ENCODE assay signal across 9 cellular contexts in genomic region chr16:19179890-19180490, GRCh38. TPM values are rescaled to one million over a fixed set of nuclear protein-coding genes. Genes with fewer than 3 reads are reported as not detected.
DNase-seq lines count a peak whose midpoint lies in the region; ATAC-seq and TF ChIP-seq lines count a peak whose summit lies in the region.
"Had no signal": no experiment of that assay in that cellular context is flagged by ENCODE, and none has a peak within 500 bp of the region (broad histone marks: within the 10 kb centered on the region; RNA-seq: fewer than 3 reads in every experiment).

No MANE protein-coding gene starts in this region.

- in situ Hi-C loops in transverse colon (cut with MboI; ENCODE audit: low pct_ligation_motif_present in 1 of 4, low pct_unique_long_range_greater_than_20kb in 1 of 4, low sequenced_read_pairs in 3 of 4), result loop anchor here in 2 of 4 donors (10.0 kb wide), 2 partner anchors 95 to 195 kb away; no protein-coding TSS in a partner anchor

- peaks cover 3% of the 10 kb centered on the region for H3K4me1 Mint-ChIP-seq in T-helper 2 cell treated with Interferon-gamma antibody and Interleukin-4, amounts not matched to agents 5 μg/mL and 100 μg/mL, for 36 hours (ENCODE audit: low read depth)
- H3K4me1 Mint-ChIP-seq in endothelial cell (ENCODE audit: unreplicated experiment), result peaks cover 4% of the 10 kb centered on the region

- H3K27ac ChIP-seq in DOHH2 (ENCODE audit: low read depth, low read length) (no peak overlapping the region), transverse colon (no peak overlapping the region)
- H3K27ac ChIP-seq: SJCRH30 had no signal

- intact Hi-C loops in mucosa of descending colon (cut with DNase I, micrococcal nuclease), result no loop called here
- intact Hi-C loops in transverse colon (cut with DNase I; ENCODE audit: low total_unique reads), result no loop called here

- H3K9me3 ChIP-seq in DOHH2 (ENCODE audit: control insufficient read depth, insufficient read depth, low read length), result no peaks in the 10 kb centered on the region
- no peaks in the 10 kb centered on the region for H3K9me3 ChIP-seq in mucosa of descending colon
- H3K9me3 ChIP-seq in transverse colon, result no peaks in the 10 kb centered on the region
- H3K9me3 ChIP-seq: SJCRH30 had no signal

- no peak overlapping the region for H3K27ac Mint-ChIP-seq in T-helper 2 cell treated with Interferon-gamma antibody and Interleukin-4, amounts not matched to agents 5 μg/mL and 100 μg/mL, for 36 hours
- no peak overlapping the region for H3K27ac Mint-ChIP-seq in endothelial cell (ENCODE audit: unreplicated experiment)

- H3K4me3 Mint-ChIP-seq in T-helper 2 cell treated with Interferon-gamma antibody and Interleukin-4, amounts not matched to agents 5 μg/mL and 100 μg/mL, for 36 hours, result no peak overlapping the region
- H3K4me3 Mint-ChIP-seq in endothelial cell (ENCODE audit: unreplicated experiment), result no peak overlapping the region

- H3K4me1 ChIP-seq in DOHH2 (ENCODE audit: control insufficient read depth, low read length), result no peaks in the 10 kb centered on the region
- H3K4me1 ChIP-seq in mucosa of descending colon (ENCODE audit: low read depth), result no peaks in the 10 kb centered on the region
- H3K4me1 ChIP-seq in transverse colon, result no peaks in the 10 kb centered on the region
- H3K4me1 ChIP-seq: SJCRH30 had no signal

- H3K9me2 ChIP-seq in DOHH2 (replicated peaks; ENCODE audit: control insufficient read depth, low read length), result no peaks in the 10 kb centered on the region

- DNase-seq in HT-29 (ENCODE audit: low spot score) (peak; percentile 67), endothelial cell (ENCODE audit: low spot score) (peak; percentile 74), mucosa of descending colon (peak; percentile 66 to 81 (median 81)), transverse colon (peak; percentile 78), cerebellar nuclear complex (lab: John Stamatoyannopoulos, UW) (no peak)
- DNase-seq in T-helper 2 cell treated with Interferon-gamma antibody and Interleukin-4, amounts not matched to agents 5 μg/mL and 100 μg/mL, for 36 hours (ENCODE audit: low spot score), result peak; percentile 41

- H3K79me2 ChIP-seq in DOHH2 (ENCODE audit: control insufficient read depth, low read length), result no peaks in the 10 kb centered on the region

- H4K20me1 ChIP-seq in DOHH2 (ENCODE audit: control insufficient read depth, insufficient read depth, low read depth, low read length), result no peaks in the 10 kb centered on the region

- peaks cover 4% of the 10 kb centered on the region; the same call in 1 of the 2 replicates for H3K27me3 ChIP-seq in DOHH2 (ENCODE audit: control insufficient read depth, low read length)
- H3K27me3 ChIP-seq in transverse colon, result no peaks in the 10 kb centered on the region
- H3K27me3 ChIP-seq: SJCRH30 had no signal

- no peaks in the 10 kb centered on the region for H3K36me3 Mint-ChIP-seq in T-helper 2 cell treated with Interferon-gamma antibody and Interleukin-4, amounts not matched to agents 5 μg/mL and 100 μg/mL, for 36 hours (ENCODE audit: low read depth)
- peaks cover 23% of the 10 kb centered on the region for H3K36me3 Mint-ChIP-seq in endothelial cell (ENCODE audit: low read depth, unreplicated experiment)

- no peak for TF ChIP-seq POLR2A in transverse colon (IDR thresholded peaks at IDR 0.05)

- H3K9me3 Mint-ChIP-seq in T-helper 2 cell treated with Interferon-gamma antibody and Interleukin-4, amounts not matched to agents 5 μg/mL and 100 μg/mL, for 36 hours, result no peaks in the 10 kb centered on the region
- no peaks in the 10 kb centered on the region for H3K9me3 Mint-ChIP-seq in endothelial cell (ENCODE audit: unreplicated experiment)

- peak; percentile 92 for ATAC-seq in mucosa of descending colon
- ATAC-seq in HG02642 (IDR thresholded peaks at IDR 0.05; ENCODE audit: poor library complexity, unreplicated experiment), result no peak

- H3K4me3 ChIP-seq in DOHH2 (ENCODE audit: low read length), result no peak overlapping the region
- H3K4me3 ChIP-seq in mucosa of descending colon, result no peak overlapping the region
- no peak overlapping the region for H3K4me3 ChIP-seq in transverse colon
- H3K4me3 ChIP-seq: SJCRH30 had no signal

- peaks cover 12% of the 10 kb centered on the region for H3K27me3 Mint-ChIP-seq in T-helper 2 cell treated with Interferon-gamma antibody and Interleukin-4, amounts not matched to agents 5 μg/mL and 100 μg/mL, for 36 hours (ENCODE audit: low read depth)
- no peaks in the 10 kb centered on the region for H3K27me3 Mint-ChIP-seq in endothelial cell (ENCODE audit: unreplicated experiment)

- TF ChIP-seq EP300 in transverse colon (IDR thresholded peaks at IDR 0.05; ENCODE audit: low read depth), result no peak

- WGBS in transverse colon (ENCODE audit: low coverage in 1 of 2), 2 donors, result 54% methylated on average over 8 to 20 of the region's 20 CpGs

- H3F3A ChIP-seq in DOHH2 (ENCODE audit: control insufficient read depth, insufficient read depth), result no peaks in the 10 kb centered on the region

- H3K4me2 ChIP-seq in DOHH2 (ENCODE audit: low read length), result no peak overlapping the region

- H3K36me3 ChIP-seq in DOHH2 (ENCODE audit: control insufficient read depth, low read length), result no peaks in the 10 kb centered on the region
- no peaks in the 10 kb centered on the region for H3K36me3 ChIP-seq in mucosa of descending colon (ENCODE audit: low read depth)
- H3K36me3 ChIP-seq in transverse colon, result no peaks in the 10 kb centered on the region

- TF ChIP-seq CTCF in DOHH2 (IDR thresholded peaks at IDR 0.05; ENCODE audit: low read depth, low read length, poor library complexity, severe bottlenecking) (peak; percentile 82), endothelial cell (IDR thresholded peaks at IDR 0.05; ENCODE audit: unreplicated experiment) (peak; percentile 86), mucosa of descending colon (IDR thresholded peaks at IDR 0.05) (peak; percentile 63), transverse colon (IDR thresholded peaks at IDR 0.05) (peak; percentile 67 to 80 (median 74))

RNA-seq across cellular contexts. Expression of gene SYT17, which starts 11.9 kb away (rescaled TPM):
- total RNA-seq in HT-29 (2014; rRNA removed; shearing (Covaris generic)), result 0.38 and 0.57 TPM in 2 replicates
- total RNA-seq in endothelial cell (ENCODE audit: unreplicated experiment) (16.4 TPM), mucosa of descending colon (10 to 100 TPM in 1 of 3 donors, 1 to 10 TPM in 2; 4.9 to 13.3 (median 5.9) TPM), transverse colon (10 to 100 TPM in 3 of 4 donors, 1 to 10 TPM in 1; 9.1 to 51.7 (median 19.1) TPM)

Comparison
In these comparisons a context has a peak if more than half of its experiments do, and no peak if none do; other contexts are left out.
1. DNase-seq: peak in HT-29 (single experiment), T-helper 2 cell treated with Interferon-gamma antibody and Interleukin-4, amounts not matched to agents 5 μg/mL and 100 μg/mL, for 36 hours (single experiment), endothelial cell (single experiment), mucosa of descending colon (3 of 3) and transverse colon (single experiment); none in cerebellar nuclear complex (0 of 2).
2. Peak in every context shown above with its lines, with median percentiles within 50 percentile points of each other: CTCF ChIP-seq.